Comparison of ENCODE assay signal across 9 cellular contexts in genomic region chr2:75580156-75580555, GRCh38. TPM values are rescaled to one million over a fixed set of nuclear protein-coding genes. Genes with fewer than 3 reads are reported as not detected.
"Had no signal": no experiment of that assay in that cellular context is flagged by ENCODE, and none has a peak within 500 bp of the region (broad histone marks: within the 10 kb centered on the region; RNA-seq: fewer than 3 reads in every experiment).

No MANE protein-coding gene starts in this region.

- FAIRE-seq: HepG2, K562 had no signal

- H3K27ac Mint-ChIP-seq: IgD-negative memory B cell had no signal

- H3K4me3 ChIP-seq: K562 had no signal

- H3K4me3 Mint-ChIP-seq: IgD-negative memory B cell had no signal

- H3K9ac ChIP-seq: KMS-11 had no signal

- DNase-seq: IMR-90, KBM-7, KG1 had no signal

- H3K4me2 ChIP-seq: KMS-11 had no signal

- H3K4me1 Mint-ChIP-seq: IgD-negative memory B cell had no signal

- ATAC-seq: K562 had no signal

- H3K27ac ChIP-seq: HL-60, KMS-11 had no signal

RNA-seq across cellular contexts. Expression of gene EVA1A, which starts 19.4 kb away (rescaled TPM):
- total RNA-seq: HT-29, K562 had no signal
- polyA plus RNA-seq: IgD-negative memory B cell, K562 had no signal
